In the genomic region with DNA sequence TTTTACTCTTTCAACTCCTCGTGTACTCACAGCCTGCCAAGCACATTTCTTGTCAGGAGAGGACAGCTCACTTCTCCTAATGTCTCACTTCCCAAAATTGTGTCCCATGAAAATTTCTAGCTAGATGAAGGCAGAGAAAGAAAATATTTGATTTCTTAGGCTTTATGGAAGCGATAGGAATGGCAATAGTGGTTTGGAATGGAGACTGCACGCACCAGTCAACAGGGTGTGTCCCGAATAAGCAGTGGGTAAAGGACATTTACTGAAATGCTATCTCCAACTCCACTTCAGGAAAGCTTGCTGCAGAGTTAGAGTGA, we compare ENCODE assay signal across 8 cellular contexts. TPM values are rescaled to one million over a fixed set of nuclear protein-coding genes. Genes with fewer than 3 reads are reported as not detected.
A peak's percentile ranks its signal among the peaks of the same experiment; 100 is the strongest.
DNase-seq lines count a peak whose midpoint lies in the region; ATAC-seq lines count a peak whose summit lies in the region.

No MANE protein-coding gene starts in this region.

- in situ Hi-C loops in HAP-1 (cut with MboI; ENCODE audit: low sequenced_read_pairs), result no loop called here

- no peak for DNase-seq in HAP-1 (ENCODE audit: low spot score in 2 of 2)
- DNase-seq in activated CD4-positive, alpha-beta memory T cell treated with anti-CD3 and anti-CD28 coated beads for 36 hours, result no peak
- DNase-seq in stimulated activated effector memory CD8-positive, alpha-beta T cell treated with anti-CD3 and anti-CD28 coated beads, Interleukin-12 subunit alpha, Interleukin-12 subunit beta, amount 100 ng/mL, for 72 hours (ENCODE audit: low spot score in 2 of 2), result no peak
- DNase-seq in NCI-H2227 (lab: John Stamatoyannopoulos, UW; ENCODE audit: unreplicated experiment), result no peak
- DNase-seq in SKM-1 (lab: John Stamatoyannopoulos, UW; ENCODE audit: unreplicated experiment), result no peak
- DNase-seq in DMS153 (lab: John Stamatoyannopoulos, UW), result no peak
- DNase-seq in activated gamma-delta T cell (lab: John Stamatoyannopoulos, UW), result no peak

- H3K4me1 ChIP-seq in HAP-1, result peaks cover 2% of the 10 kb centered on the region; the same call in 1 of the 2 replicates

- ATAC-seq in stimulated activated effector memory CD8-positive, alpha-beta T cell treated with anti-CD3 and anti-CD28 coated beads, Interleukin-12 subunit alpha, Interleukin-12 subunit beta, amount 100 ng/mL, for 72 hours, result no peak

- intact Hi-C loops in activated CD4-positive, alpha-beta memory T cell treated with anti-CD3 and anti-CD28 coated beads for 36 hours (cut with micrococcal nuclease), result loop anchor here (1.0 to 5.0 kb wide), 5 partner anchors 22 to 182 kb away; partner anchors contain the start of genes ZNF224, ZNF226 and ZNF284

- H3K9me3 Mint-ChIP-seq in activated CD4-positive, alpha-beta memory T cell treated with anti-CD3 and anti-CD28 coated beads for 36 hours, result peaks cover 24% of the 10 kb centered on the region
- peaks cover 31% of the 10 kb centered on the region for H3K9me3 Mint-ChIP-seq in stimulated activated effector memory CD8-positive, alpha-beta T cell treated with anti-CD3 and anti-CD28 coated beads, Interleukin-12 subunit alpha, Interleukin-12 subunit beta, amount 100 ng/mL, for 72 hours

- POLR2A ChIA-PET in activated CD4-positive, alpha-beta memory T cell treated with anti-CD3 and anti-CD28 coated beads for 36 hours (lab: Charles Lee), result no interaction called here

- H3K4me3 Mint-ChIP-seq in activated CD4-positive, alpha-beta memory T cell treated with anti-CD3 and anti-CD28 coated beads for 36 hours, result peak overlapping the region; percentile 90
- H3K4me3 Mint-ChIP-seq in stimulated activated effector memory CD8-positive, alpha-beta T cell treated with anti-CD3 and anti-CD28 coated beads, Interleukin-12 subunit alpha, Interleukin-12 subunit beta, amount 100 ng/mL, for 72 hours, result peak overlapping the region; percentile 92

- H3K27ac Mint-ChIP-seq in activated CD4-positive, alpha-beta memory T cell treated with anti-CD3 and anti-CD28 coated beads for 36 hours, result no peak overlapping the region
- peak overlapping the region; percentile 94 for H3K27ac Mint-ChIP-seq in stimulated activated effector memory CD8-positive, alpha-beta T cell treated with anti-CD3 and anti-CD28 coated beads, Interleukin-12 subunit alpha, Interleukin-12 subunit beta, amount 100 ng/mL, for 72 hours

- H3K27me3 ChIP-seq in HAP-1 (ENCODE audit: low read depth), result no peaks in the 10 kb centered on the region

- peaks cover 17% of the 10 kb centered on the region for H3K36me3 ChIP-seq in HAP-1 (replicated peaks)

- CTCF ChIA-PET in activated CD4-positive, alpha-beta memory T cell treated with anti-CD3 and anti-CD28 coated beads for 36 hours (lab: Charles Lee), result no interaction called here

- H3K4me1 Mint-ChIP-seq in activated CD4-positive, alpha-beta memory T cell treated with anti-CD3 and anti-CD28 coated beads for 36 hours (ENCODE audit: low read depth), result peaks cover 18% of the 10 kb centered on the region
- H3K4me1 Mint-ChIP-seq in stimulated activated effector memory CD8-positive, alpha-beta T cell treated with anti-CD3 and anti-CD28 coated beads, Interleukin-12 subunit alpha, Interleukin-12 subunit beta, amount 100 ng/mL, for 72 hours, result peaks cover 27% of the 10 kb centered on the region

- H3K4me3 ChIP-seq in HAP-1 (peak overlapping the region; percentile 65), iPS-11a (ENCODE audit: low read depth, low read length) (peak overlapping the region; percentile 91)

- H3K36me3 Mint-ChIP-seq in activated CD4-positive, alpha-beta memory T cell treated with anti-CD3 and anti-CD28 coated beads for 36 hours, result peaks cover 43% of the 10 kb centered on the region
- peaks cover 23% of the 10 kb centered on the region for H3K36me3 Mint-ChIP-seq in stimulated activated effector memory CD8-positive, alpha-beta T cell treated with anti-CD3 and anti-CD28 coated beads, Interleukin-12 subunit alpha, Interleukin-12 subunit beta, amount 100 ng/mL, for 72 hours

- no peaks in the 10 kb centered on the region for H3K9me3 ChIP-seq in HAP-1

- H3K27me3 Mint-ChIP-seq in activated CD4-positive, alpha-beta memory T cell treated with anti-CD3 and anti-CD28 coated beads for 36 hours, result peaks cover 2% of the 10 kb centered on the region

RNA-seq across cellular contexts. Expression of gene ZNF222, which starts 0.3 kb away (rescaled TPM):
- under 1 TPM; 0.88 to 0.94 TPM for total RNA-seq in activated CD4-positive, alpha-beta memory T cell treated with anti-CD3 and anti-CD28 coated beads for 36 hours

RNA-seq across cellular contexts. Expression of gene ZNF230, which starts 22.1 kb away (rescaled TPM):
- 1 to 10 TPM; 3.8 TPM for total RNA-seq in activated CD4-positive, alpha-beta memory T cell treated with anti-CD3 and anti-CD28 coated beads for 36 hours

RNA-seq across cellular contexts. Expression of gene ZNF223, which starts 27.0 kb away (rescaled TPM):
- under 1 TPM; 0.55 to 0.73 TPM for total RNA-seq in activated CD4-positive, alpha-beta memory T cell treated with anti-CD3 and anti-CD28 coated beads for 36 hours

RNA-seq across cellular contexts. Expression of gene ZNF155, which starts 40.9 kb away (rescaled TPM):
- total RNA-seq in activated CD4-positive, alpha-beta memory T cell treated with anti-CD3 and anti-CD28 coated beads for 36 hours, result 1 to 10 TPM; 2.9 to 4.5 TPM

RNA-seq across cellular contexts. Expression of gene ZNF284, which starts 47.1 kb away (rescaled TPM):
- 1 to 10 TPM; 1.1 to 1.4 TPM for total RNA-seq in activated CD4-positive, alpha-beta memory T cell treated with anti-CD3 and anti-CD28 coated beads for 36 hours
